Comparison of ENCODE assay signal across 17 cellular contexts in genomic region chr1:31135973-31136600, GRCh38.
"Had no signal": no experiment of that assay in that cellular context is flagged by ENCODE, and none has a peak within 500 bp of the region (broad histone marks: within the 10 kb centered on the region; RNA-seq: fewer than 3 reads in every experiment).

No MANE protein-coding gene starts in this region.

- H3K36me3 Mint-ChIP-seq: activated naive CD4-positive, alpha-beta T cell treated with anti-CD3 and anti-CD28 coated beads, Interleukin-2, amount 50 U/mL, for 24 hours had no signal

- H3K36me3 ChIP-seq: adrenal gland, esophagus squamous epithelium, gastrocnemius medialis, heart left ventricle, left lung, thyroid gland had no signal

- H3K4me1 Mint-ChIP-seq: activated CD4-positive, alpha-beta T cell treated with anti-CD3 and anti-CD28 coated beads, Interleukin-2, amount 10 ng/mL, durations not matched to agents 24 days and 14 days; activated naive CD4-positive, alpha-beta T cell treated with anti-CD3 and anti-CD28 coated beads, Interleukin-2, amount 50 U/mL, for 24 hours had no signal

- H3K27me3 ChIP-seq: adrenal gland, esophagus squamous epithelium, gastrocnemius medialis, left lung, thyroid gland had no signal

- H3K9me3 Mint-ChIP-seq: activated CD4-positive, alpha-beta T cell treated with anti-CD3 and anti-CD28 coated beads, Interleukin-2, amount 10 ng/mL, durations not matched to agents 24 days and 14 days; activated CD8-positive, alpha-beta T cell treated with anti-CD3 and anti-CD28 coated beads for 36 hours; activated naive CD4-positive, alpha-beta T cell treated with anti-CD3 and anti-CD28 coated beads, Interleukin-2, amount 50 U/mL, for 24 hours had no signal

- H3K4me3 Mint-ChIP-seq: activated CD4-positive, alpha-beta T cell treated with anti-CD3 and anti-CD28 coated beads, Interleukin-2, amount 10 ng/mL, durations not matched to agents 24 days and 14 days; activated CD8-positive, alpha-beta T cell treated with anti-CD3 and anti-CD28 coated beads for 36 hours; activated naive CD4-positive, alpha-beta T cell treated with anti-CD3 and anti-CD28 coated beads, Interleukin-2, amount 50 U/mL, for 24 hours; nephron progenitor cell had no signal

- H3K4me1 ChIP-seq: adrenal gland, esophagus squamous epithelium, gastrocnemius medialis, heart left ventricle, left lung, thyroid gland had no signal

- H3K9me3 ChIP-seq: adrenal gland, esophagus squamous epithelium, gastrocnemius medialis, left lung, thyroid gland had no signal

- H3K27ac ChIP-seq: adrenal gland, esophagus squamous epithelium, gastrocnemius medialis, heart left ventricle, left lung, thyroid gland had no signal

- H3K4me3 ChIP-seq: adrenal gland, esophagus squamous epithelium, gastrocnemius medialis, heart left ventricle, left lung, thyroid gland had no signal

- H3K27ac Mint-ChIP-seq: activated CD4-positive, alpha-beta T cell treated with anti-CD3 and anti-CD28 coated beads, Interleukin-2, amount 10 ng/mL, durations not matched to agents 24 days and 14 days; activated CD8-positive, alpha-beta T cell treated with anti-CD3 and anti-CD28 coated beads for 36 hours; activated naive CD4-positive, alpha-beta T cell treated with anti-CD3 and anti-CD28 coated beads, Interleukin-2, amount 50 U/mL, for 24 hours; nephron progenitor cell had no signal

- H3K27me3 Mint-ChIP-seq: activated CD8-positive, alpha-beta T cell treated with anti-CD3 and anti-CD28 coated beads for 36 hours; activated naive CD4-positive, alpha-beta T cell treated with anti-CD3 and anti-CD28 coated beads, Interleukin-2, amount 50 U/mL, for 24 hours had no signal

- DNase-seq: activated CD4-positive, alpha-beta T cell treated with anti-CD3 and anti-CD28 coated beads, Interleukin-2, amount 10 ng/mL, durations not matched to agents 24 days and 14 days; activated CD8-positive, alpha-beta T cell treated with anti-CD3 and anti-CD28 coated beads for 36 hours; activated T-cell treated with anti-CD3 and anti-CD28 coated beads, Interleukin-2, amount 50 U/mL, for 1 hour; adrenal gland; dermis blood vessel endothelial cell; effector memory CD4-positive, alpha-beta T cell; esophagus squamous epithelium; gastrocnemius medialis; heart left ventricle; left lung; midbrain; nephron progenitor cell; nucleus accumbens; stimulated activated naive CD4-positive, alpha-beta T cell; T1000; thyroid gland had no signal
